16 cellular contexts compared by ENCODE assay signal in the genomic region with DNA sequence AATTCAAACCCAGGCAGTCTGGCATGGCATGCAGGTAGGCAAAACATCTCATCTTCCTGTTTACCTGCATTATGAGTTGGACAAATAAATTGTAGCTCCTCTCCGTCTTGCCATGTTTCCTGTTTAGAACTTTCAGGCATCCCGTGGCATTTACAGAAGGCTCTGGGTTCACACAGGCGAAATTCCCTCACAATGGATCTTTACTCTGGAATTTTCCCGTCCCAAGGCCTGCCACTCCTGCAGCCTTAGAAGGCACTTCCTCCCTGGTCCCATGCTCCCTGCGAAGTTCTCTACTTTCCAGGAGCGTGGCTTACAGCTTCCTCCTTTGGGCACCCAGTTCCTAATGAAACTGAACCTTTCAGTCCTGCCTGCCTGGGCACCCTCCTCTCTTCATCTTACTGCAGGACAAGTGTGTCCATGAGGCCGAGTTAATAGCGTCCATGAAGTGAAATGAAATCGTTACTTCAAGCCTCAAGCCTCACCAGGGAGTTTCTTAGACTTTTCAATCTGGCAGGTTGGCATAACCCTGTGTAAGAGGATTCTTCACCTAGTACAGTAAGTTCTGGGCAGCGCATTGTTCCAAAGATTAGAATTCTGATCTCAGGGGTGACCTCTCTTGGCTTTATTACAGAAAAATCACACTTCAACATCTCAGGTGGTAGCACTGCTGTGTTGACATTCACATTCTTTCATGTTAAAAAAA. TPM values are rescaled to one million over a fixed set of nuclear protein-coding genes. Genes with fewer than 3 reads are reported as not detected.
A peak's percentile ranks its signal among the peaks of the same experiment; 100 is the strongest.
DNase-seq lines count a peak whose midpoint lies in the region; ATAC-seq and TF ChIP-seq lines count a peak whose summit lies in the region.
"Had no signal": no experiment of that assay in that cellular context is flagged by ENCODE, and none has a peak within 500 bp of the region (broad histone marks: within the 10 kb centered on the region; RNA-seq: fewer than 3 reads in every experiment).

No MANE protein-coding gene starts in this region.

- in situ Hi-C loops in transverse colon (cut with MboI; ENCODE audit: low pct_ligation_motif_present in 1 of 4, low pct_unique_long_range_greater_than_20kb in 1 of 4, low sequenced_read_pairs in 3 of 4): no loop called here

- H3K9me3 ChIP-seq in heart right ventricle (no peaks in the 10 kb centered on the region), transverse colon (no peaks in the 10 kb centered on the region)
- H3K9me3 ChIP-seq: uterus had no signal

- no peak overlapping the region for H2AK5ac ChIP-seq in mesendoderm (ENCODE audit: low read length)

- H3K27ac ChIP-seq in heart right ventricle (peak overlapping the region in 6 of 10 donors; percentile 6 to 68 (median 23)), mesendoderm (ENCODE audit: low read depth, low read length) (no peak overlapping the region), transverse colon (peak overlapping the region; percentile 55 to 74 (median 64)), coronary artery (no peak overlapping the region)

- TF ChIP-seq POLR2A in transverse colon (IDR thresholded peaks at IDR 0.05): no peak

- H3K36me3 ChIP-seq in heart right ventricle (no peaks in the 10 kb centered on the region), mesendoderm (ENCODE audit: control insufficient read depth, insufficient read depth, low read length) (no peaks in the 10 kb centered on the region), transverse colon (no peaks in the 10 kb centered on the region)
- H3K36me3 ChIP-seq: uterus had no signal

- H3K9me3 Mint-ChIP-seq in brain: no peaks in the 10 kb centered on the region
- H3K9me3 Mint-ChIP-seq: activated CD4-positive, alpha-beta memory T cell treated with anti-CD3 and anti-CD28 coated beads, Interleukin-2, amount 10 ng/mL, durations not matched to agents 7 days and 5 days had no signal

- no peak overlapping the region for H3K4ac ChIP-seq in mesendoderm (ENCODE audit: low read depth, low read length)

- no peak overlapping the region for H4K8ac ChIP-seq in mesendoderm (ENCODE audit: low read depth, low read length)

- no peak overlapping the region for H3K18ac ChIP-seq in mesendoderm (ENCODE audit: low read length)

- WGBS in heart right ventricle, 2 donors: 60 to 70% methylated on average over 10 of the region's 10 CpGs
- no CpG with 5 or more reads among the region's 10 CpGs for WGBS in mesendoderm (ENCODE audit: extremely low coverage, insufficient coverage, low lambda C conversion rate)
- 24 to 54% methylated on average over 4 to 10 of the region's 10 CpGs for WGBS in transverse colon (ENCODE audit: low coverage in 1 of 2), 2 donors

- no peak overlapping the region for H3K4me3 Mint-ChIP-seq in brain
- H3K4me3 Mint-ChIP-seq: activated CD4-positive, alpha-beta memory T cell treated with anti-CD3 and anti-CD28 coated beads, Interleukin-2, amount 10 ng/mL, durations not matched to agents 7 days and 5 days; activated naive CD8-positive, alpha-beta T cell; activated T-cell treated with anti-CD3 and anti-CD28 coated beads, Interleukin-2, amount 50 U/mL, for 72 hours had no signal

- H2BK15ac ChIP-seq in mesendoderm (replicated peaks; ENCODE audit: low read depth): no peak overlapping the region

- DNase-seq in heart right ventricle (no peak), Right ventricle myocardium superior (no peak), mesendoderm (peak; percentile 42), transverse colon (no peak), coronary artery (ENCODE audit: low spot score) (no peak), HK-2 (ENCODE audit: unreplicated experiment) (no peak)
- DNase-seq: activated CD4-positive, alpha-beta memory T cell treated with anti-CD3 and anti-CD28 coated beads, Interleukin-2, amount 10 ng/mL, durations not matched to agents 7 days and 5 days; activated T-cell treated with anti-CD3 and anti-CD28 coated beads, Interleukin-2, amount 50 U/mL, for 72 hours; NCI-H1694; NCI-H446; stimulated activated naive CD4-positive, alpha-beta T cell; uterus had no signal

- H3K4me2 ChIP-seq in mesendoderm (ENCODE audit: low read length): no peak overlapping the region

- no peak overlapping the region for H2BK5ac ChIP-seq in mesendoderm (ENCODE audit: low read length)

- ATAC-seq in heart right ventricle (peak in 4 of 8 donors; percentile 19 to 49 (median 40)), Right ventricle myocardium superior (ENCODE audit: poor library complexity) (no peak), GM21576 (IDR thresholded peaks at IDR 0.05; ENCODE audit: unreplicated experiment) (no peak)
- ATAC-seq: activated T-cell treated with anti-CD3 and anti-CD28 coated beads, Interleukin-2, amount 50 U/mL, for 72 hours had no signal

- H4K5ac ChIP-seq in mesendoderm (ENCODE audit: low read length): no peak overlapping the region

- H3K23ac ChIP-seq in mesendoderm (ENCODE audit: low read length): no peak overlapping the region

- H3K56ac ChIP-seq in mesendoderm (ENCODE audit: low read length): no peak overlapping the region

- no peak for TF ChIP-seq CTCF in heart right ventricle (IDR thresholded peaks at IDR 0.05)
- no peak for TF ChIP-seq CTCF in brain (conservative IDR thresholded peaks at IDR 0.05)
- TF ChIP-seq CTCF in transverse colon (IDR thresholded peaks at IDR 0.05): no peak
- TF ChIP-seq CTCF in coronary artery (IDR thresholded peaks at IDR 0.05): no peak

- H2BK120ac ChIP-seq in mesendoderm (ENCODE audit: low read depth, low read length): peak overlapping the region; percentile 21

- intact Hi-C loops in heart right ventricle (cut with DNase I): no loop called here
- intact Hi-C loops in Right ventricle myocardium superior (cut with DNase I): no loop called here
- intact Hi-C loops in transverse colon (cut with DNase I; ENCODE audit: low total_unique reads): no loop called here

- H3K79me2 ChIP-seq in mesendoderm (ENCODE audit: control insufficient read depth, insufficient read depth, low read length): no peaks in the 10 kb centered on the region

- no peak for TF ChIP-seq EP300 in transverse colon (IDR thresholded peaks at IDR 0.05; ENCODE audit: low read depth)

- no peaks in the 10 kb centered on the region for H3K36me3 Mint-ChIP-seq in brain
- H3K36me3 Mint-ChIP-seq: activated naive CD8-positive, alpha-beta T cell; CD14-positive monocyte had no signal

- H3K4me1 ChIP-seq in heart right ventricle (peaks cover 0 to 20% (median 8%) of the 10 kb centered on the region in 9 donors), mesendoderm (ENCODE audit: control insufficient read depth, low read depth, low read length) (no peaks in the 10 kb centered on the region), transverse colon (peaks cover 0 to 16% (median 12%) of the 10 kb centered on the region in 4 donors)
- H3K4me1 ChIP-seq: uterus had no signal

- no peak overlapping the region for H3K9ac ChIP-seq in mesendoderm (ENCODE audit: low read length)

- H3K27me3 ChIP-seq in heart right ventricle (no peaks in the 10 kb centered on the region), mesendoderm (ENCODE audit: insufficient read depth, low read length, poor library complexity) (no peaks in the 10 kb centered on the region), transverse colon (no peaks in the 10 kb centered on the region)
- H3K27me3 ChIP-seq: uterus had no signal

- H3K27ac Mint-ChIP-seq in brain: peak overlapping the region in 3 of 5 experiments; percentile 16 to 53 (median 52)
- H3K27ac Mint-ChIP-seq: activated CD4-positive, alpha-beta memory T cell treated with anti-CD3 and anti-CD28 coated beads, Interleukin-2, amount 10 ng/mL, durations not matched to agents 7 days and 5 days; activated naive CD8-positive, alpha-beta T cell; activated T-cell treated with anti-CD3 and anti-CD28 coated beads, Interleukin-2, amount 50 U/mL, for 72 hours; CD14-positive monocyte had no signal

- H3K4me1 Mint-ChIP-seq in brain: no peaks in the 10 kb centered on the region

- H3K79me1 ChIP-seq in mesendoderm (ENCODE audit: low read length): no peaks in the 10 kb centered on the region

- H3K4me3 ChIP-seq in heart right ventricle: no peak overlapping the region
- no peak overlapping the region for H3K4me3 ChIP-seq in mesendoderm (ENCODE audit: low read length)
- no peak overlapping the region for H3K4me3 ChIP-seq in transverse colon
- no peak overlapping the region for H3K4me3 ChIP-seq in coronary artery
- H3K4me3 ChIP-seq: uterus had no signal

- no peaks in the 10 kb centered on the region for H3K27me3 Mint-ChIP-seq in brain
- H3K27me3 Mint-ChIP-seq: activated CD4-positive, alpha-beta memory T cell treated with anti-CD3 and anti-CD28 coated beads, Interleukin-2, amount 10 ng/mL, durations not matched to agents 7 days and 5 days had no signal

RNA-seq across cellular contexts. Expression of a gene that starts 36.8 kb away (rescaled TPM):
- total RNA-seq in heart right ventricle (10 to 100 TPM; 39.2 to 58.9 (median 48.7) TPM), Right ventricle myocardium superior (39.8 TPM), transverse colon (10 to 100 TPM; 31.8 to 71.5 (median 51.3) TPM)
- polyA plus RNA-seq in heart right ventricle (10 to 100 TPM; 21.9 to 24.2 TPM), brain (ENCODE audit: insufficient read depth, low read depth, low replicate concordance) (164 TPM)
- polyA plus RNA-seq in mesendoderm (2013, experiment 1 of 2): 55.7 TPM
- polyA plus RNA-seq in mesendoderm (2013, experiment 2 of 2): 57.3 TPM

RNA-seq across cellular contexts. Expression of a gene that starts 37.1 kb away (rescaled TPM):
- total RNA-seq in heart right ventricle (10 to 100 TPM in 6 of 10 donors, 1 to 10 TPM in 4; 6.3 to 26.2 (median 12.3) TPM), Right ventricle myocardium superior (16.0 TPM), transverse colon (10 to 100 TPM in 3 of 4 donors, 1 to 10 TPM in 1; 9.7 to 63.1 (median 14.4) TPM)
- polyA plus RNA-seq in heart right ventricle (10 to 100 TPM; 11.5 to 15.1 TPM), brain (ENCODE audit: insufficient read depth, low read depth, low replicate concordance) (10.5 TPM)
- polyA plus RNA-seq in mesendoderm (2013, experiment 1 of 2): 2.3 TPM
- polyA plus RNA-seq in mesendoderm (2013, experiment 2 of 2): 2.0 TPM

Comparison
In these comparisons a context has a peak if more than half of its experiments do, and no peak if none do; other contexts are left out.
1. H3K27ac ChIP-seq: peak in heart right ventricle (6 of 10) and transverse colon (4 of 4); none in mesendoderm (single experiment) and coronary artery (0 of 2).